ENCODE assay signal across 8 cellular contexts in genomic region chr6:43368517-43369160, GRCh38. TPM values are rescaled to one million over a fixed set of nuclear protein-coding genes. Genes with fewer than 3 reads are reported as not detected.
A peak's percentile ranks its signal among the peaks of the same experiment; 100 is the strongest.
DNase-seq lines count a peak whose midpoint lies in the region; ATAC-seq and TF ChIP-seq lines count a peak whose summit lies in the region.

No MANE protein-coding gene starts in this region.

- H3K36me3 Mint-ChIP-seq in Calu3 (ENCODE audit: insufficient read depth, unreplicated experiment): peaks cover 29% of the 10 kb centered on the region
- H3K36me3 Mint-ChIP-seq in activated naive CD8-positive, alpha-beta T cell treated with anti-CD3 and anti-CD28 coated beads for 36 hours: peaks cover 3% of the 10 kb centered on the region

- H3K27ac Mint-ChIP-seq in Calu3 (ENCODE audit: unreplicated experiment): no peak overlapping the region
- H3K27ac Mint-ChIP-seq in activated naive CD8-positive, alpha-beta T cell treated with anti-CD3 and anti-CD28 coated beads for 36 hours: peak overlapping the region; percentile 27

- H3K4me1 Mint-ChIP-seq in Calu3 (ENCODE audit: low read depth, unreplicated experiment): peaks cover 18% of the 10 kb centered on the region
- H3K4me1 Mint-ChIP-seq in activated naive CD8-positive, alpha-beta T cell treated with anti-CD3 and anti-CD28 coated beads for 36 hours: peaks cover 33% of the 10 kb centered on the region

- CTCF ChIA-PET in Calu3 (lab: Charles Lee): interaction anchor here (1.0 to 1.7 kb wide), 2 partner anchors 18 to 105 kb away, joined by 3 to 5 read pairs; no protein-coding TSS in a partner anchor

- no peaks in the 10 kb centered on the region for H3K9me3 Mint-ChIP-seq in Calu3 (ENCODE audit: low read depth, unreplicated experiment)
- H3K9me3 Mint-ChIP-seq in activated naive CD8-positive, alpha-beta T cell treated with anti-CD3 and anti-CD28 coated beads for 36 hours: no peaks in the 10 kb centered on the region

- H3K27me3 Mint-ChIP-seq in Calu3 (ENCODE audit: unreplicated experiment): no peaks in the 10 kb centered on the region
- H3K27me3 Mint-ChIP-seq in activated naive CD8-positive, alpha-beta T cell treated with anti-CD3 and anti-CD28 coated beads for 36 hours: no peaks in the 10 kb centered on the region

- ATAC-seq in GM21515 (IDR thresholded peaks at IDR 0.05; ENCODE audit: unreplicated experiment) (peak; percentile 1), HG03039 (IDR thresholded peaks at IDR 0.05; ENCODE audit: unreplicated experiment) (no peak)

- intact Hi-C loops in Calu3 (cut with micrococcal nuclease; ENCODE audit: unreplicated experiment) (no loop called here), head of caudate nucleus (cut with DNase I) (loop anchor here (2.0 to 10.0 kb wide), 3 partner anchors 58 to 139 kb away; partner anchors contain the start of genes ABCC10 and TTBK1)

- H3K4me3 Mint-ChIP-seq in Calu3 (ENCODE audit: low read depth, unreplicated experiment): peak overlapping the region; percentile 75
- peak overlapping the region; percentile 80 for H3K4me3 Mint-ChIP-seq in activated naive CD8-positive, alpha-beta T cell treated with anti-CD3 and anti-CD28 coated beads for 36 hours

- DNase-seq in Calu3: peak; percentile 46
- peak; percentile 70 for DNase-seq in NCI-H146 (lab: John Stamatoyannopoulos, UW)
- peak; percentile 10 for DNase-seq in activated naive CD8-positive, alpha-beta T cell treated with anti-CD3 and anti-CD28 coated beads for 36 hours
- peak in 40 of 42 donors; percentile 25 to 72 (median 46) for DNase-seq in head of caudate nucleus
- peak in 38 of 56 donors; percentile 3 to 52 (median 22) for DNase-seq in nucleus accumbens (lab: John Stamatoyannopoulos, UW)
- no peak for DNase-seq in NCI-H2081 treated with DMSO at 0.1 percent for 48 hours (lab: John Stamatoyannopoulos, UW)

- BruUV-seq in Calu3 (replicated peaks; lab: Mats Ljungman, UMichigan): no TSS peak

- TF ChIP-seq CTCF in Calu3 (IDR thresholded peaks at IDR 0.05; ENCODE audit: unreplicated experiment): no peak

RNA-seq across cellular contexts. Expression of gene ZNF318, which starts 0.8 kb away (rescaled TPM):
- total RNA-seq in Calu3 (2022): 14.7 and 15.8 TPM in 2 replicates
- total RNA-seq in activated naive CD8-positive, alpha-beta T cell treated with anti-CD3 and anti-CD28 coated beads for 36 hours: 10 to 100 TPM in 1 of 2 experiments, 1 to 10 TPM in 1; 10.0 to 10.1 TPM

RNA-seq across cellular contexts. Expression of gene ABCC10, which starts 58.7 kb away (rescaled TPM):
- total RNA-seq in Calu3 (2022): 53.0 and 60.4 TPM in 2 replicates
- total RNA-seq in activated naive CD8-positive, alpha-beta T cell treated with anti-CD3 and anti-CD28 coated beads for 36 hours: 10 to 100 TPM; 22.9 to 24.3 TPM
